In the genomic region with DNA sequence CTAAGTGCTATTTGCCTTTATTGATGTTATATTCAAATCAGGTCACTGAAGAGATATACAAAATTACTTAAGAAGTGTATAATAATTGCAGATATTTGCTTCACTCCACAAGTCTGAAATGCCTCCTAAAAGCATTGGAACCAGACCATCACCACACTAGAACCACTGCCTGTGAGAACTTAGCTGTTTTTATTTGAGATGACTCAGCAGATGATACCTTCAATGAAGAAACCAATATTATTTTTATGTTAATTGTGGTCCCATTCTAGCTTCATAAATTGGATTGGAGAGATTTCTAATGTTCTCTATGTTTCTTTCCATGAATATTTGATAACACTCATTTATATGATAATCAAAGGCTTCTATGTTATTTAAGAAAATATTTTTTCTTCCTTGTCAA, we compare ENCODE assay signal across 24 cellular contexts.
"Had no signal": no experiment of that assay in that cellular context is flagged by ENCODE, and none has a peak within 500 bp of the region (broad histone marks: within the 10 kb centered on the region; RNA-seq: fewer than 3 reads in every experiment).

No MANE protein-coding gene starts in this region.

- H3K36me3 ChIP-seq: esophagus squamous epithelium, gastrocnemius medialis, heart right ventricle, left lung, lower lobe of right lung had no signal

- H3K27ac ChIP-seq: coronary artery, esophagus squamous epithelium, gastrocnemius medialis, heart right ventricle, left lung, lower lobe of right lung had no signal

- H3K9me3 ChIP-seq: esophagus squamous epithelium, gastrocnemius medialis, heart right ventricle, left lung, lower lobe of right lung, mucosa of descending colon had no signal

- H3K27me3 ChIP-seq: dorsolateral prefrontal cortex, esophagus squamous epithelium, gastrocnemius medialis, heart right ventricle, left lung had no signal

- H3K4me1 ChIP-seq: esophagus squamous epithelium, gastrocnemius medialis, heart right ventricle, left lung, lower lobe of right lung had no signal

- DNase-seq: dermis blood vessel endothelial cell; dorsolateral prefrontal cortex; effector CD4-positive, alpha-beta T cell; effector memory CD4-positive, alpha-beta T cell; esophagus squamous epithelium; foreskin fibroblast; foreskin melanocyte; gastrocnemius medialis; glutamatergic neuron; head of caudate nucleus; heart right ventricle; hippocampal formation; immature natural killer cell; left cardiac atrium; left lung; left ventricle myocardium superior; lower lobe of right lung; mesenchymal stem cell; mucosa of descending colon; naive B cell had no signal

- H3K4me3 ChIP-seq: coronary artery, dorsolateral prefrontal cortex, esophagus squamous epithelium, gastrocnemius medialis, heart right ventricle, left lung, lower lobe of right lung, mucosa of descending colon had no signal

- ATAC-seq: esophagus mucosa, gastrocnemius medialis, heart right ventricle, left cardiac atrium, left lung, left ventricle myocardium superior, lower lobe of right lung, mucosa of descending colon had no signal

- FAIRE-seq: endothelial cell of umbilical vein, keratinocyte had no signal
